8 cellular contexts compared by ENCODE assay signal in the genomic region with DNA sequence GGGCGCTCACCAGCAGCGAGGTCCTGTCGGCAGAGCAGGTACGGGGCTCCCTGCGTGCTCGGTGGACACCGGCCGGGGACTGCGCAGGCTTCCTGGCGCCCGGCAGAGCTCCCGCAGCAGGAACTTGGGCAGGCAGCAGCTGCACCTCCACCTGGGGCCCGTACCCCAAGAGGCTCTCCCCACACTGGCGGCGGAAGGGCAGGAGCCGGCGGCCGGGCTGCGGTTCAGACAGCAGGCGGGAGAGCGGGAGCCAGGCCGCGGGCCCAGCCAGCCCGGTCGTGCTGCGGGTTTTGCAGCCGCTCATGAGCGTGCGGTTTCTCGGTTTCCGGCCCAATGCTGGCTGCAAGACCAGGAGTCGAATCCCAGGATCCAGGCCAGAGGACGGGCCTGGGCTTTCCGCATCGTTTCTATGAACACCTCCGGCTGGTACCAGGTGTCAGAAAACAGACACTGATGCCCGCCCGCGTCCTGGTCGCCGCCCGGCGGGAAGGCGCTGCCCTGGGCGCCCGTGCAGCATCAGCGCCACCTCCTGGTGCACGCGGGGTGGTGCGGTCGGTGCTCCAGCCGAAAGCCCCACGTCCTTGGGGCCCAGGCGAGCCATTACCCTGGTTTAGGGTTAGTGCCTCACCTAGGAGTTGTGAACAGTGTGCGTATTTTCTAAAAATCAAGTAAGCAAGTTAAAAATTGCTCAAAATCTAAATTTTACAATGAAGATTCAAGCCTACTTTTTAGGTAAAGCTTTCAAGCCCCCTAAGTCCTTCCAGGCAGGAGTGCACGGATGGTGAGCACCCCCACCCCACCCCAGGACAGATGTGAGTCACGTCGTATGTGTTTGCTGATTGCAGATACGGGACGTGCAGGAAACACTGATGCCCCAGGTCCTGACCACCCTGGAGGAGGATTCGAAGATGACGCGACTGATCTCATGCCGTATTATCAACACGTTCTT. TPM values are rescaled to one million over a fixed set of nuclear protein-coding genes. Genes with fewer than 3 reads are reported as not detected.
DNase-seq lines count a peak whose midpoint lies in the region; ATAC-seq, FAIRE-seq and TF ChIP-seq lines count a peak whose summit lies in the region.

No MANE protein-coding gene starts in this region.

- in situ Hi-C loops in Panc1 (cut with HindIII; ENCODE audit: low pct_unique_long_range_greater_than_20kb, low sequenced_read_pairs) = no loop called here

- BruUV-seq in Panc1 (replicated peaks; lab: Mats Ljungman, UMichigan) = no TSS peak

- H3K36me3 ChIP-seq in Panc1 (ENCODE audit: control insufficient read depth, insufficient read depth, low read length) = peaks cover 17% of the 10 kb centered on the region
- H3K36me3 ChIP-seq in small intestine (ENCODE audit: control insufficient read depth in 2 of 2, insufficient read depth in 2 of 2, low read length in 2 of 2) = peaks cover 0 to 6% of the 10 kb centered on the region in 2 donors

- H3K9me3 ChIP-seq in Panc1 (ENCODE audit: control insufficient read depth, insufficient read depth, low read depth, low read length) = no peaks in the 10 kb centered on the region
- no peaks in the 10 kb centered on the region for H3K9me3 ChIP-seq in small intestine (ENCODE audit: control insufficient read depth, low read depth)

- no peak for FAIRE-seq in small intestine (lab: Jason Lieb, UNC)

- H3K27me3 ChIP-seq in Panc1 (ENCODE audit: control insufficient read depth, insufficient read depth, low read length) (no peaks in the 10 kb centered on the region), small intestine (ENCODE audit: control insufficient read depth in 2 of 2, insufficient read depth in 2 of 2, low read length in 2 of 2) (no peaks in the 10 kb centered on the region)

- peak; percentile 19 for DNase-seq in NCI-H1092 treated with DMSO at 0.1 percent for 48 hours (lab: John Stamatoyannopoulos, UW)
- DNase-seq in NCI-H1092 (lab: John Stamatoyannopoulos, UW) = no peak
- no peak for DNase-seq in Panc1 (ENCODE audit: low read depth, low spot score)
- peak; percentile 33 for DNase-seq in activated gamma-delta T cell treated with anti-CD3 and anti-CD28 coated beads, Interleukin-2, amount 50 U/mL, for 16 hours (ENCODE audit: low read depth)
- peak; percentile 63 for DNase-seq in left cardiac atrium
- DNase-seq in small intestine = peak; percentile 35

- ATAC-seq in Panc1 (peak; percentile 84), left cardiac atrium (peak; percentile 36 to 38), GM19397 (IDR thresholded peaks at IDR 0.05; ENCODE audit: unreplicated experiment) (no peak), HG03175 (IDR thresholded peaks at IDR 0.05; ENCODE audit: unreplicated experiment) (no peak)

- peak; percentile 99 for TF ChIP-seq CTCF in Panc1 (IDR thresholded peaks at IDR 0.05)

- CTCF ChIA-PET in Panc1 (lab: Charles Lee) = no interaction called here

- intact Hi-C loops in Panc1 (cut with micrococcal nuclease; ENCODE audit: unreplicated experiment) = loop anchor here (10.0 kb wide), 1 partner anchor 450 kb away; no protein-coding TSS in a partner anchor
- intact Hi-C loops in left cardiac atrium (cut with DNase I) = loop anchor here (2.0 kb wide), 1 partner anchor 452 kb away; no protein-coding TSS in a partner anchor

- POLR2A ChIA-PET in Panc1 (lab: Charles Lee) = no interaction called here

- 66 to 76% (median 68%) methylated on average over 63 to 65 of the region's 65 CpGs for WGBS in small intestine, 3 donors

- H3K27ac ChIP-seq in Panc1 (ENCODE audit: low read length) (no peak overlapping the region), small intestine (ENCODE audit: low read depth in 1 of 2, low read length in 1 of 2) (no peak overlapping the region)

- H3K4me3 ChIP-seq in Panc1 (ENCODE audit: low read depth in 2 of 2, low read length in 2 of 2) (no peak overlapping the region), small intestine (ENCODE audit: low read depth in 1 of 2, low read length in 2 of 2) (no peak overlapping the region)

- 0 out of 2 replicates have a peak, but pooled peaks cover 3% of the 10 kb centered on the region for H3K4me1 ChIP-seq in Panc1 (ENCODE audit: control insufficient read depth, insufficient read depth, low read length)
- peaks cover 0 to 3% of the 10 kb centered on the region in 2 donors for H3K4me1 ChIP-seq in small intestine (ENCODE audit: control insufficient read depth in 2 of 2, insufficient read depth in 1 of 2, low read depth in 1 of 2, low read length in 1 of 2)

RNA-seq across cellular contexts. Expression of gene PRKAR1B, which starts 47.4 kb away (rescaled TPM):
- total RNA-seq in Panc1 (2021; ENCODE audit: unreplicated experiment) = 62.0 TPM
- 96.6 TPM for polyA plus RNA-seq in Panc1 (2012; ENCODE audit: insufficient read length)
- total RNA-seq in left cardiac atrium = 10 to 100 TPM; 15.8 to 19.8 TPM
- polyA plus RNA-seq in small intestine = 10 to 100 TPM in 1 of 3 donors, 1 to 10 TPM in 2; 9.5 to 27.6 (median 9.6) TPM

RNA-seq across cellular contexts. Expression of gene DNAAF5, which starts 47.9 kb away (rescaled TPM):
- total RNA-seq in Panc1 (2021; ENCODE audit: unreplicated experiment) (79.5 TPM), left cardiac atrium (10 to 100 TPM; 14.9 to 15.0 TPM)
- polyA plus RNA-seq in Panc1 (2012; ENCODE audit: insufficient read length) = 107 TPM
- polyA plus RNA-seq in small intestine = 10 to 100 TPM in 2 of 3 donors, 1 to 10 TPM in 1; 6.8 to 19.3 (median 11.6) TPM

RNA-seq across cellular contexts. Expression of gene SUN1, which starts 57.8 kb away (rescaled TPM):
- total RNA-seq in Panc1 (2021; ENCODE audit: unreplicated experiment) (244 TPM), left cardiac atrium (100 to 1,000 TPM; 124 to 136 TPM)
- polyA plus RNA-seq in Panc1 (2012; ENCODE audit: insufficient read length) = 276 TPM
- polyA plus RNA-seq in small intestine = 10 to 100 TPM; 41.6 to 63.7 (median 58.6) TPM

Comparison
In these comparisons a context has a peak if more than half of its experiments do, and no peak if none do; other contexts are left out.
1. DNase-seq: peak in NCI-H1092 treated with DMSO at 0.1 percent for 48 hours (single experiment), activated gamma-delta T cell treated with anti-CD3 and anti-CD28 coated beads, Interleukin-2, amount 50 U/mL, for 16 hours (single experiment), left cardiac atrium (single experiment) and small intestine (single experiment); none in NCI-H1092 (single experiment) and Panc1 (single experiment).
2. ATAC-seq: peak in Panc1 (single experiment) and left cardiac atrium (2 of 2); none in GM19397 (single experiment) and HG03175 (single experiment).